Comparison of ENCODE assay signal across 12 cellular contexts in the genomic region with DNA sequence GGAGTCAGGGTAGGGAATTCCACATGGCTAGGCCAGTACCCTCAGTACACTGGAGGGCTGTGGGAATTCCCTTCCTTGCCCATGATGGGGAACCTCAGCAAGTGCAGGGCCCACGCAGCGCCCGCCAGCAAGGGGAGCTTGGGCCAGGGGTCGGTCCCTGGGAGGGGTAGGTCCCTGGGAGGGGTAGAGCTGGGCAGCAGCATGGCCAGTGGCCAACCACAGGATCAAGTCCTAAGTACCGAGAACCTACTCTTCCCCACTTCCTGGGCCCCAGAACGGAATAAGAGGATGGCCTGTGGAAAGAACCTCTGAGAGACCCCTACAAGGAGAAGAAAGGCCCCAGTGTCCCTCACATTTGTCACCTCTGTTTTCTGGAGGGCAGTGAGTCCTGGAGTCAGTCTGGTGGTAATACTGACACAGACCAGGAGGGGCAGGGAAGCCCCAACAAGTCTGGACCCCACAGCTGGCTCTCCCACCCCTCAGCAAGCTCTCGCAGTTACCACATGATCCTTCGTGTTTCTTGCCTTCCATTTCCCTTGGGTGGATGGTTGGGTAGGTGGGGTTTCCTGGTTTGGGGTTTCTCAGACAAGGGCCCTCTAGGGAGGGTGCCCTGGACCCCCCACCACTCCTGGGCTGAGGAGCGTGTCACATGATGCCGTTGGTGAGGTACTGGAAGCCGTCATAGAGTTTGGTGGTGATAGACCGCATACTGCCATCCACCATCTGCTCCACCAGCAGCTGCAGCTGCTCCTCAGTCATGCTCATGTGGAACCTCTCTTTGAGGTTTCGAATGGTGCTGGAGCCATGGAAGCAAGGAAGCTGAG. TPM values are rescaled to one million over a fixed set of nuclear protein-coding genes. Genes with fewer than 3 reads are reported as not detected.
DNase-seq lines count a peak whose midpoint lies in the region; ATAC-seq and TF ChIP-seq lines count a peak whose summit lies in the region.
"Had no signal": no experiment of that assay in that cellular context is flagged by ENCODE, and none has a peak within 500 bp of the region (broad histone marks: within the 10 kb centered on the region; RNA-seq: fewer than 3 reads in every experiment).

No MANE protein-coding gene starts in this region.

- no peaks in the 10 kb centered on the region for H3K4me1 ChIP-seq in KMS-11 (ENCODE audit: low read depth, poor library complexity, severe bottlenecking)

- H3K27me3 ChIP-seq in KMS-11 (ENCODE audit: insufficient read depth, low read depth): no peaks in the 10 kb centered on the region

- no peak overlapping the region for H3K4me3 Mint-ChIP-seq in chondrocyte (ENCODE audit: unreplicated experiment)
- no peak overlapping the region for H3K4me3 Mint-ChIP-seq in osteocyte (ENCODE audit: unreplicated experiment)

- no peaks in the 10 kb centered on the region for H3K9me3 Mint-ChIP-seq in chondrocyte (ENCODE audit: low read depth)
- H3K9me3 Mint-ChIP-seq in osteocyte (ENCODE audit: unreplicated experiment): no peaks in the 10 kb centered on the region

- peaks cover 22% of the 10 kb centered on the region for H3K36me3 Mint-ChIP-seq in chondrocyte (ENCODE audit: low read depth)
- H3K36me3 Mint-ChIP-seq in osteocyte (ENCODE audit: unreplicated experiment): peaks cover 31% of the 10 kb centered on the region

- DNase-seq in NCI-H2107 treated with DMSO at 0.1 percent for 48 hours (lab: John Stamatoyannopoulos, UW; ENCODE audit: unreplicated experiment) (peak; percentile 15), NCI-H2107 (lab: John Stamatoyannopoulos, UW) (no peak), chondrocyte (ENCODE audit: low spot score) (peak; percentile 62), osteocyte (ENCODE audit: extremely low spot score, unreplicated experiment) (no peak), caudate nucleus (lab: John Stamatoyannopoulos, UW) (no peak), EL (no peak)
- DNase-seq: 8988T, KG1, NCI-H69, T1000 had no signal

- no peaks in the 10 kb centered on the region for H4K20me1 ChIP-seq in KMS-11 (ENCODE audit: insufficient read depth)

- no peaks in the 10 kb centered on the region; the same call in 1 of the 2 replicates for H3K79me2 ChIP-seq in KMS-11 (ENCODE audit: insufficient read depth, low read depth)

- TF ChIP-seq CTCF in KMS-11 (conservative IDR thresholded peaks at IDR 0.05; ENCODE audit: low read depth, low read length) (peak; percentile 49), chondrocyte (IDR thresholded peaks at IDR 0.05) (peak; percentile 23), osteocyte (IDR thresholded peaks at IDR 0.05) (no peak)

- H3K4me1 Mint-ChIP-seq in chondrocyte (ENCODE audit: low read depth) (no peaks in the 10 kb centered on the region), osteocyte (ENCODE audit: unreplicated experiment) (no peaks in the 10 kb centered on the region)

- no peak for ATAC-seq in HG03571 (IDR thresholded peaks at IDR 0.05; ENCODE audit: unreplicated experiment)

- no peak overlapping the region for H3K4me2 ChIP-seq in KMS-11

- H3K27ac Mint-ChIP-seq in chondrocyte (ENCODE audit: unreplicated experiment) (no peak overlapping the region), osteocyte (ENCODE audit: unreplicated experiment) (peak overlapping the region; percentile 14)

- H3K9ac ChIP-seq in KMS-11: no peak overlapping the region

- no peak overlapping the region for H2AFZ ChIP-seq in KMS-11 (ENCODE audit: low read depth)

- H3K36me3 ChIP-seq in KMS-11 (ENCODE audit: insufficient read depth): peaks cover 7% of the 10 kb centered on the region; the same call in 1 of the 2 replicates

- no peaks in the 10 kb centered on the region for H3K27me3 Mint-ChIP-seq in chondrocyte (ENCODE audit: low read depth)
- H3K27me3 Mint-ChIP-seq in osteocyte (ENCODE audit: unreplicated experiment): no peaks in the 10 kb centered on the region

- H3K4me3 ChIP-seq in KMS-11 (IDR thresholded peaks at IDR 0.05; ENCODE audit: insufficient read depth, low read depth, low read length): peak overlapping the region; percentile 30

- H3K27ac ChIP-seq in KMS-11 (no peak overlapping the region), caudate nucleus (ENCODE audit: low read depth, low read length) (no peak overlapping the region)

RNA-seq across cellular contexts. Expression of gene ZNF687, which starts 10.3 kb away (rescaled TPM):
- 17.5 to 19.3 TPM (median 18.6 TPM) in 3 replicates for total RNA-seq in chondrocyte
- total RNA-seq in osteocyte: 23.7 and 25.9 TPM in 2 replicates

RNA-seq across cellular contexts. Expression of gene PI4KB, which starts 34.8 kb away (rescaled TPM):
- total RNA-seq in chondrocyte (51.4 to 73.2 TPM (median 54.7 TPM) in 3 replicates), osteocyte (66.9 and 74.1 TPM in 2 replicates)

RNA-seq across cellular contexts. Expression of gene PSMD4, which starts 37.9 kb away (rescaled TPM):
- 111 to 144 TPM (median 113 TPM) in 3 replicates for total RNA-seq in chondrocyte
- 133 and 150 TPM in 2 replicates for total RNA-seq in osteocyte

RNA-seq across cellular contexts. Expression of gene RFX5, which starts 54.6 kb away (rescaled TPM):
- total RNA-seq in chondrocyte (30.0 to 64.7 TPM (median 31.8 TPM) in 3 replicates), osteocyte (36.7 and 37.9 TPM in 2 replicates)

Comparison
In these comparisons a context has a peak if more than half of its experiments do, and no peak if none do; other contexts are left out.
1. DNase-seq: peak in NCI-H2107 treated with DMSO at 0.1 percent for 48 hours (single experiment) and chondrocyte (single experiment); none in NCI-H2107 (single experiment), osteocyte (single experiment), caudate nucleus (0 of 61) and EL (single experiment).